In the genomic region with DNA sequence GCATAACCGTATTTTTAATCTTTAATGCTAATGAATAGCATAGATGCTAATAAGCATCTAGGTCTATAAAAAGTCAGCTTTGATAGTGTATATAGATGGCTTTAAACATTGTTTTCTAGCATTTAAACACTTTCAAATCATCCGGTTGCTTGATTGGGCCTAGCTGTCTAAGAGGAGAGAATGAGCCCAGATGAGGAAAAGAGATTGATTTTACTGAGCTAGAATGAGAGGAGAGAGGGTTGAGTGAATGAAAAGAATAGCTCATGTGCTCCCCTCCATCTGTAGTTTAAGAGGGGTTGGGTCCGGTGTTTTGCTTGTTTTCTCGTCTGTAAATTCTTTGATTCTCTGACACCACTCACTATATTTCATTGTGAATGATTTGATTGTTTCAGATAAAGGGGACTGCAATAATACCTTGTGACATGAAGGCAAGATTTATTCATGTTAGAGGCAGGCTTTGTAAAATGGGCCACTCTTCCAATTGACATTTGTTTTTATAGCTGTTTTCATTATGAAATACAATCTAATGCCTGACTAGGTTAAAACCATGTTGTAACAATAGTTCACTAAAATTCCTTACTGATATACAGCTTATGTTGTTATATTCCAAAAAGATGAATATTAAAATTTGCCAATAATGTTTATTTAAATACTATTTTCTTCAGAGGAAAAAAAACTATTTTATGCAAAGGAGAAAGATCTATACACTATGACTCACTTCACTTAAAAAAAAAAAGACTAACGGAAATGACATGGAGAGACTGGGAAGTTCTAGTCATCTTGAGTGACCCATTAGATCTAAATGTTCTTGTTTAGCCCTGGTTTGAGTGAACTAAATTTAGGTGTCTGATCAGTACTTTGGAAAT, we compare ENCODE assay signal across 1 cellular context.
TF ChIP-seq lines count a peak whose summit lies in the region.

No MANE protein-coding gene starts in this region.

TF ChIP-seq in HEK293, 187 proteins besides CTCF, POLR2A, EP300 and RAD21 (continued from another document):
- TF ChIP-seq INSM2 (tag by site-specific recombination; IDR thresholded peaks at IDR 0.05) (0 out of 2 replicates have a peak, but pooled peaks have one; percentile 35), ZNF157 (tag by site-specific recombination; IDR thresholded peaks at IDR 0.05) (no peak), ZNF629 (tag by site-specific recombination; IDR thresholded peaks at IDR 0.05) (peak; percentile 75), ZBTB8A (tag by site-specific recombination; IDR thresholded peaks at IDR 0.05) (peak; percentile 55), ZNF2 (tag by site-specific recombination; IDR thresholded peaks at IDR 0.05) (no peak), SCRT1 (tag by site-specific recombination; IDR thresholded peaks at IDR 0.05; ENCODE audit: borderline replicate concordance) (0 out of 2 replicates have a peak, but pooled peaks have one; percentile 15), ZNF404 (tag by site-specific recombination; IDR thresholded peaks at IDR 0.05) (no peak)
- TF ChIP-seq, protein P1, sequence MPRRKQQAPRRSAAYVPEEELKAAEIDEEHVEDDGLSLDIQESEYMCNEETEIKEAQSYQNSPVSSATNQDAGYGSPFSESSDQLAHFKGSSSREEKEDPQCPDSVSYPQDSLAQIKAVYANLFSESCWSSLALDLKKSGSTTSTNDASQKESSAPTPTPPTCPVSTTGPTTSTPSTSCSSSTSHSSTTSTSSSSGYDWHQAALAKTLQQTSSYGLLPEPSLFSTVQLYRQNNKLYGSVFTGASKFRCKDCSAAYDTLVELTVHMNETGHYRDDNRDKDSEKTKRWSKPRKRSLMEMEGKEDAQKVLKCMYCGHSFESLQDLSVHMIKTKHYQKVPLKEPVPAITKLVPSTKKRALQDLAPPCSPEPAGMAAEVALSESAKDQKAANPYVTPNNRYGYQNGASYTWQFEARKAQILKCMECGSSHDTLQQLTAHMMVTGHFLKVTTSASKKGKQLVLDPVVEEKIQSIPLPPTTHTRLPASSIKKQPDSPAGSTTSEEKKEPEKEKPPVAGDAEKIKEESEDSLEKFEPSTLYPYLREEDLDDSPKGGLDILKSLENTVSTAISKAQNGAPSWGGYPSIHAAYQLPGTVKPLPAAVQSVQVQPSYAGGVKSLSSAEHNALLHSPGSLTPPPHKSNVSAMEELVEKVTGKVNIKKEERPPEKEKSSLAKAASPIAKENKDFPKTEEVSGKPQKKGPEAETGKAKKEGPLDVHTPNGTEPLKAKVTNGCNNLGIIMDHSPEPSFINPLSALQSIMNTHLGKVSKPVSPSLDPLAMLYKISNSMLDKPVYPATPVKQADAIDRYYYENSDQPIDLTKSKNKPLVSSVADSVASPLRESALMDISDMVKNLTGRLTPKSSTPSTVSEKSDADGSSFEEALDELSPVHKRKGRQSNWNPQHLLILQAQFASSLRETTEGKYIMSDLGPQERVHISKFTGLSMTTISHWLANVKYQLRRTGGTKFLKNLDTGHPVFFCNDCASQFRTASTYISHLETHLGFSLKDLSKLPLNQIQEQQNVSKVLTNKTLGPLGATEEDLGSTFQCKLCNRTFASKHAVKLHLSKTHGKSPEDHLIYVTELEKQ (tag by site-specific recombination; IDR thresholded peaks at IDR 0.05; ENCODE audit: borderline replicate concordance), result no peak
